Comparison of ENCODE assay signal across 8 cellular contexts in genomic region chr17:30476726-30477082, GRCh38. TPM values are rescaled to one million over a fixed set of nuclear protein-coding genes. Genes with fewer than 3 reads are reported as not detected.
DNase-seq lines count a peak whose midpoint lies in the region; ATAC-seq and TF ChIP-seq lines count a peak whose summit lies in the region.

No MANE protein-coding gene starts in this region.

- POLR2A ChIA-PET in HCT116 (lab: Charles Lee) = interaction anchor here (0.8 to 1.0 kb wide), 4 partner anchors 16 to 137 kb away, joined by 3 to 4 read pairs (median 4); no protein-coding TSS in a partner anchor

- peak; percentile 45 for DNase-seq in DMS 273 treated with DMSO at 0.1 percent for 48 hours (lab: John Stamatoyannopoulos, UW)
- DNase-seq in HCT116 (ENCODE audit: low read depth, low spot score) = no peak
- DNase-seq in breast epithelium (ENCODE audit: low spot score in 2 of 2) = no peak
- DNase-seq in left lung = no peak
- DNase-seq in substantia nigra (lab: John Stamatoyannopoulos, UW) = peak in 13 of 49 donors; percentile 3 to 53 (median 21)
- DNase-seq in foreskin melanocyte = no peak
- no peak for DNase-seq in hepatic stellate cell (ENCODE audit: low spot score)

- H2AFZ ChIP-seq in HCT116 (ENCODE audit: low read depth, low read length, poor library complexity, severe bottlenecking) (peak overlapping the region; percentile 94), OCI-LY3 (ENCODE audit: low read depth, low read length) (peak overlapping the region; percentile 98)

- H3K4me3 ChIP-seq in HCT116 (replicated peaks in 1 of 2; ENCODE audit: low read depth in 1 of 2, low read length in 2 of 2) (peak overlapping the region; percentile 81 to 87), OCI-LY3 (ENCODE audit: low read length) (peak overlapping the region; percentile 95), breast epithelium (peak overlapping the region; percentile 69 to 96 (median 86)), left lung (peak overlapping the region; percentile 64 to 80)

- H3K36me3 ChIP-seq in HCT116 (ENCODE audit: control insufficient read depth in 1 of 2, insufficient read depth in 2 of 2, low read length in 2 of 2) = peaks cover 0 to 7% of the 10 kb centered on the region in 2 experiments; a peak in 3 of 4 replicates
- peaks cover 12% of the 10 kb centered on the region for H3K36me3 ChIP-seq in OCI-LY3 (replicated peaks; ENCODE audit: low read depth, low read length)
- H3K36me3 ChIP-seq in breast epithelium = peaks cover 3% of the 10 kb centered on the region
- H3K36me3 ChIP-seq in left lung = peaks cover 0 to 25% of the 10 kb centered on the region in 2 donors

- TF ChIP-seq CTCF in HCT116 (IDR thresholded peaks at IDR 0.05 in 2 of 3, conservative IDR thresholded peaks at IDR 0.05 in 1 of 3; ENCODE audit: borderline replicate concordance in 1 of 3, insufficient read depth in 1 of 3, low read depth in 2 of 3, low read length in 2 of 3) (no peak), OCI-LY3 (IDR thresholded peaks at IDR 0.05; ENCODE audit: low read depth, low read length) (no peak), breast epithelium (IDR thresholded peaks at IDR 0.05) (no peak), left lung (IDR thresholded peaks at IDR 0.05) (no peak)

- RAD21 ChIA-PET in HCT116 (lab: Charles Lee; ENCODE audit: low non-redundant PET in 1 of 2, low total read pairs in 2 of 2, uncharacterized antibody in 2 of 2, unreplicated experiment in 2 of 2) = interaction anchor here in 1 of 2 experiments (0.9 kb wide), 1 partner anchor 124 kb away, joined by 3 read pairs; no protein-coding TSS in a partner anchor

- H3K9me2 ChIP-seq in HCT116 (ENCODE audit: insufficient read depth) = no peaks in the 10 kb centered on the region

- H3K9me3 ChIP-seq in HCT116 (ENCODE audit: control insufficient read depth in 1 of 2, insufficient read depth in 1 of 2, low read depth in 1 of 2, low read length in 2 of 2) = no peaks in the 10 kb centered on the region
- no peaks in the 10 kb centered on the region for H3K9me3 ChIP-seq in OCI-LY3 (ENCODE audit: insufficient read depth, low read length)
- H3K9me3 ChIP-seq in breast epithelium = no peaks in the 10 kb centered on the region
- no peaks in the 10 kb centered on the region for H3K9me3 ChIP-seq in left lung

- H3K27me3 ChIP-seq in HCT116 (ENCODE audit: insufficient read depth, low read length) (no peaks in the 10 kb centered on the region), OCI-LY3 (ENCODE audit: low read depth, low read length) (0 out of 2 replicates have a peak, but pooled peaks cover 3% of the 10 kb centered on the region), breast epithelium (no peaks in the 10 kb centered on the region), left lung (peaks cover 0 to 11% of the 10 kb centered on the region in 2 donors)

- peak; percentile 43 for ATAC-seq in HCT116
- ATAC-seq in left lung = peak; percentile 6

- H3K4me2 ChIP-seq in HCT116 (ENCODE audit: low read length) (peak overlapping the region; percentile 83), OCI-LY3 (ENCODE audit: low read length) (peak overlapping the region; percentile 95)

- H3K4me1 ChIP-seq in HCT116 (ENCODE audit: control insufficient read depth in 1 of 2, insufficient read depth in 2 of 2, low read length in 2 of 2) = peaks cover 0 to 12% of the 10 kb centered on the region in 2 experiments; a peak in 3 of 4 replicates
- peaks cover 13% of the 10 kb centered on the region for H3K4me1 ChIP-seq in OCI-LY3 (ENCODE audit: low read length)
- no peaks in the 10 kb centered on the region for H3K4me1 ChIP-seq in breast epithelium
- peaks cover 0 to 35% of the 10 kb centered on the region in 2 donors for H3K4me1 ChIP-seq in left lung

- TSS peak; percentile 85 for BruUV-seq in HCT116 (replicated peaks; lab: Mats Ljungman, UMichigan)

- TF ChIP-seq POLR2A in HCT116 (IDR thresholded peaks at IDR 0.05; ENCODE audit: borderline replicate concordance, extremely low read depth, insufficient read depth, insufficient read length) (no peak), breast epithelium (IDR thresholded peaks at IDR 0.05) (no peak)

- no peak for TF ChIP-seq RAD21 in HCT116 (IDR thresholded peaks at IDR 0.05; ENCODE audit: low read depth)

- intact Hi-C loops in HCT116 (cut with micrococcal nuclease) = loop anchor here (2.0 to 5.0 kb wide), 2 partner anchors 78 to 241 kb away; no protein-coding TSS in a partner anchor
- intact Hi-C loops in breast epithelium (cut with DNase I; ENCODE audit: low total_unique reads) = no loop called here
- intact Hi-C loops in left lung (cut with DNase I) = no loop called here

- H3K27ac ChIP-seq in HCT116 (ENCODE audit: low read depth, low read length) (no peak overlapping the region), OCI-LY3 (ENCODE audit: low read length) (no peak overlapping the region), breast epithelium (peak overlapping the region; percentile 93 to 98), left lung (peak overlapping the region; percentile 87 to 89), substantia nigra (ENCODE audit: low read depth, low read length, poor library complexity, severe bottlenecking) (peak overlapping the region; percentile 86)

- peak overlapping the region; percentile 95 for H3K9ac ChIP-seq in HCT116 (ENCODE audit: low read length)
- H3K9ac ChIP-seq in OCI-LY3 (ENCODE audit: low read length) = peak overlapping the region; percentile 95

- H4K20me1 ChIP-seq in HCT116 (ENCODE audit: insufficient read depth) = no peaks in the 10 kb centered on the region
- no peaks in the 10 kb centered on the region for H4K20me1 ChIP-seq in OCI-LY3 (ENCODE audit: insufficient read depth, low read length)

- CTCF ChIA-PET in HCT116 (lab: Charles Lee) = interaction anchor here (0.9 to 1.9 kb wide), 8 partner anchors 10 to 372 kb away, joined by 3 to 7 read pairs (median 6); partner anchors contain the start of gene CRLF3

- peaks cover 40% of the 10 kb centered on the region for H3K79me2 ChIP-seq in HCT116 (ENCODE audit: insufficient read depth, low read length)
- peaks cover 28% of the 10 kb centered on the region for H3K79me2 ChIP-seq in OCI-LY3 (ENCODE audit: low read length)

TF ChIP-seq in HCT116, 20 proteins besides CTCF, POLR2A, EP300 and RAD21:
- no peak for TF ChIP-seq FOSL1 (IDR thresholded peaks at IDR 0.05; ENCODE audit: low read depth)
- no peak for TF ChIP-seq SIN3A (IDR thresholded peaks at IDR 0.05; ENCODE audit: low read depth)
- no peak for TF ChIP-seq CEBPB (IDR thresholded peaks at IDR 0.05; ENCODE audit: low read depth)
- TF ChIP-seq EGR1 (IDR thresholded peaks at IDR 0.05; ENCODE audit: low read depth) = no peak

RNA-seq across cellular contexts. Expression of gene GOSR1, which starts 0.5 kb away (rescaled TPM):
- total RNA-seq in HCT116 (2021; ENCODE audit: unreplicated experiment) = 48.8 TPM
- 31.0 and 34.3 TPM in 2 replicates for polyA plus RNA-seq in HCT116 (2012)
- 10 to 100 TPM; 32.1 to 70.8 (median 45.8) TPM for total RNA-seq in breast epithelium
- total RNA-seq in left lung = 10 to 100 TPM; 44.3 to 44.9 TPM

Comparison
In these comparisons a context has a peak if more than half of its experiments do, and no peak if none do; other contexts are left out.
1. H3K27ac ChIP-seq: peak in breast epithelium (2 of 2), left lung (2 of 2) and substantia nigra (single experiment); none in HCT116 (single experiment) and OCI-LY3 (single experiment).
2. Peak in every context shown above with its lines, with median percentiles within 50 percentile points of each other: H3K4me3 ChIP-seq.